In the genomic region with DNA sequence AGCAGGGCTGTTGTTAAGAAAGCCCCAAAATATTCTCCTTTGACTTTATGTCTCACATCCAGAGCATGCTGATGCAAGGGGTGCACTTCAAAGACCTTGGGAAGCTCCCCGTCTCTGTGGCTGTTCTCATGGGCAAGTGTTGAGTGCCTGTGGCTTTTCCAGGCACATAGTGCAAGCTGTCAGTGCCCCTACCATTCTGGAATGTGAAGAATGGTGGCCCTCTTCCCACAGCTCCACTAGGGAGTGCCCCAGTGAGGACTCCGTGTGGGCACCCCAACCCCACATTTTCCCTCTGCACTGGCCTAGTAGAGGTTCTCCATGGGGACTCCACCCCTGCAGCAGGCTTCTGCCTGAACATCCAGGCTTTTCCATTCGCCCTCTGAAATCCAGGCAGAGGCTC, we compare ENCODE assay signal across 28 cellular contexts.
"Had no signal": no experiment of that assay in that cellular context is flagged by ENCODE, and none has a peak within 500 bp of the region (broad histone marks: within the 10 kb centered on the region; RNA-seq: fewer than 3 reads in every experiment).

No MANE protein-coding gene starts in this region.

- H3K27ac Mint-ChIP-seq: activated CD8-positive, alpha-beta T cell treated with anti-CD3 and anti-CD28 coated beads for 36 hours; activated naive CD8-positive, alpha-beta T cell treated with anti-CD3 and anti-CD28 coated beads, Interleukin-2, amount 10 ng/mL, durations not matched to agents 7 days and 5 days had no signal

- H3K9ac ChIP-seq: SK-N-SH had no signal

- H3K36me3 ChIP-seq: adrenal gland, breast epithelium, MG63, SJCRH30, WERI-Rb-1 had no signal

- H3K4me3 ChIP-seq: adrenal gland, breast epithelium, MG63, SJCRH30 had no signal

- H3K4me1 Mint-ChIP-seq: activated naive CD8-positive, alpha-beta T cell treated with anti-CD3 and anti-CD28 coated beads, Interleukin-2, amount 10 ng/mL, durations not matched to agents 7 days and 5 days had no signal

- H3K27me3 Mint-ChIP-seq: activated CD8-positive, alpha-beta T cell treated with anti-CD3 and anti-CD28 coated beads for 36 hours; activated naive CD8-positive, alpha-beta T cell treated with anti-CD3 and anti-CD28 coated beads, Interleukin-2, amount 10 ng/mL, durations not matched to agents 7 days and 5 days had no signal

- H3K4me2 ChIP-seq: SK-N-SH had no signal

- H3K27ac ChIP-seq: adrenal gland, breast epithelium, RWPE1, SJCRH30, WERI-Rb-1 had no signal

- DNase-seq: activated CD4-positive, alpha-beta T cell treated with anti-CD3 and anti-CD28 coated beads for 4 hours; activated CD8-positive, alpha-beta memory T cell treated with anti-CD3 and anti-CD28 coated beads, Interleukin-2, amount 50 U/mL, for 4 hours; activated CD8-positive, alpha-beta T cell treated with anti-CD3 and anti-CD28 coated beads for 36 hours; activated naive CD4-positive, alpha-beta T cell treated with anti-CD3 and anti-CD28 coated beads, Interleukin-2, amount 50 U/mL, for 16 hours; activated naive CD8-positive, alpha-beta T cell treated with anti-CD3 and anti-CD28 coated beads, Interleukin-2, amount 10 ng/mL, durations not matched to agents 7 days and 5 days; adrenal gland; anterior cingulate cortex; caudate nucleus; MG63; MV-4-11; NCI-H1092 treated with DMSO at 0.1 percent for 48 hours; NCI-H1417 treated with DMSO at 0.1 percent for 48 hours; NCI-H1694; NCI-H2029; NCI-H2107; NCI-H2171 treated with DMSO at 0.1 percent for 48 hours; NCI-H226; NCI-H774; NK-92 treated with Interleukin-12 subunit alpha and Interleukin-12 subunit beta, amount 100 ng/mL, for 24 hours; OCI-M1; Right ventricle myocardium superior; SJCRH30; SK-N-SH; T-helper 1 cell; WERI-Rb-1 had no signal

- H3K4me3 Mint-ChIP-seq: activated CD8-positive, alpha-beta T cell treated with anti-CD3 and anti-CD28 coated beads for 36 hours; activated naive CD8-positive, alpha-beta T cell treated with anti-CD3 and anti-CD28 coated beads, Interleukin-2, amount 10 ng/mL, durations not matched to agents 7 days and 5 days had no signal

- H3K9me3 ChIP-seq: adrenal gland, breast epithelium, MG63, SJCRH30, SK-N-SH had no signal

- H3K27me3 ChIP-seq: adrenal gland, breast epithelium, MG63, SJCRH30 had no signal

- H3K36me3 Mint-ChIP-seq: activated naive CD8-positive, alpha-beta T cell treated with anti-CD3 and anti-CD28 coated beads, Interleukin-2, amount 10 ng/mL, durations not matched to agents 7 days and 5 days had no signal

- H3K4me1 ChIP-seq: adrenal gland, breast epithelium had no signal

- ATAC-seq: activated CD8-positive, alpha-beta T cell treated with anti-CD3 and anti-CD28 coated beads for 36 hours; Panc1 had no signal
